Comparison of ENCODE assay signal across 9 cellular contexts in the genomic region with DNA sequence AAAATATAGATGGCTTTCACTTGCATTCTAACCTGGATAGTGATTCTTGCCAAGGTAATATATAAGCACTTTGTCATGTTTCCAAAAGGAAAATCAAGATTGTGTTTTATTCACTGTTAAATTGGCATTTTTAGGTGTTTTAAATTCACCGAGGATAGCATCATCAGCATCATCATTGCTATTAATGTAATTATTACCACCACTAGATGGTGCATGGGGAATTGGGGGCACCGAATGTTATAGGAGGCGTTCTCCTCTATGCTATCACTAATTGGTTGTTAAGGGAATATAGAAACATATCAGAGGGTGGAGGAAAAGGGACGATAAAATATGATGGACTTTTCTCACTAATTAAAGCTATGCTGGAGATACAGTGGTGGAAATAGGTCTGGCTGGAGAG.
DNase-seq lines count a peak whose midpoint lies in the region; ATAC-seq and TF ChIP-seq lines count a peak whose summit lies in the region.
"Had no signal": no experiment of that assay in that cellular context is flagged by ENCODE, and none has a peak within 500 bp of the region (broad histone marks: within the 10 kb centered on the region; RNA-seq: fewer than 3 reads in every experiment).

No MANE protein-coding gene starts in this region.

- H3K36me3 ChIP-seq in CD4-positive, alpha-beta memory T cell (ENCODE audit: insufficient read depth, low read length), result no peaks in the 10 kb centered on the region
- H3K36me3 ChIP-seq in MM.1S (replicated peaks; ENCODE audit: insufficient read depth, low read length) (no peaks in the 10 kb centered on the region), upper lobe of left lung (no peaks in the 10 kb centered on the region)

- no peak for TF ChIP-seq EP300 in upper lobe of left lung (IDR thresholded peaks at IDR 0.05)

- CTCF ChIA-PET in CD4-positive, alpha-beta memory T cell (lab: Charles Lee; ENCODE audit: partially characterized antibody), result interaction anchor here (0.8 to 5.8 kb wide), 27 partner anchors 11 to 749 kb away, joined by 3 to 61 read pairs (median 4); no protein-coding TSS in a partner anchor

- peaks cover 13% of the 10 kb centered on the region for H3K4me1 ChIP-seq in CD4-positive, alpha-beta memory T cell (ENCODE audit: insufficient read depth, low read length)
- H3K4me1 ChIP-seq in MM.1S (ENCODE audit: low read length) (no peaks in the 10 kb centered on the region), upper lobe of left lung (no peaks in the 10 kb centered on the region)

- no peaks in the 10 kb centered on the region for H3K9me3 Mint-ChIP-seq in CD4-positive, alpha-beta memory T cell

- no peak overlapping the region for H3K4me2 ChIP-seq in MM.1S (ENCODE audit: low read depth, low read length)

- TF ChIP-seq POLR2A in upper lobe of left lung (IDR thresholded peaks at IDR 0.05), result no peak

- H3K9me3 ChIP-seq in CD4-positive, alpha-beta memory T cell (ENCODE audit: control insufficient read depth in 1 of 2, low read length in 2 of 2), result no peaks in the 10 kb centered on the region
- H3K9me3 ChIP-seq in MM.1S (replicated peaks; ENCODE audit: insufficient read depth, low read length), result no peaks in the 10 kb centered on the region
- H3K9me3 ChIP-seq in upper lobe of left lung, result peaks cover 0 to 3% (median 0%) of the 10 kb centered on the region in 4 donors

- H3F3A ChIP-seq in MM.1S (ENCODE audit: insufficient read depth, low read length), result no peaks in the 10 kb centered on the region

- ATAC-seq in GM18909 (IDR thresholded peaks at IDR 0.05; ENCODE audit: poor library complexity, unreplicated experiment) (peak; percentile 76), upper lobe of left lung (ENCODE audit: low FRiP score in 2 of 2) (no peak)

- peak overlapping the region; percentile 3 to 90 (median 79) for H3K27ac Mint-ChIP-seq in CD4-positive, alpha-beta memory T cell

- no peaks in the 10 kb centered on the region for H3K27me3 ChIP-seq in CD4-positive, alpha-beta memory T cell (ENCODE audit: insufficient read depth, low read length)
- H3K27me3 ChIP-seq in MM.1S (replicated peaks; ENCODE audit: insufficient read depth, low read length) (no peaks in the 10 kb centered on the region), upper lobe of left lung (no peaks in the 10 kb centered on the region)

- H3K27me3 Mint-ChIP-seq in CD4-positive, alpha-beta memory T cell, result no peaks in the 10 kb centered on the region

- POLR2A ChIA-PET in CD4-positive, alpha-beta memory T cell (lab: Charles Lee; ENCODE audit: partially characterized antibody), result interaction anchor here (0.9 to 8.8 kb wide), 11 partner anchors 32 to 157 kb away, joined by 3 to 88 read pairs (median 7); no protein-coding TSS in a partner anchor

- WGBS in upper lobe of left lung, 2 donors, result 36 to 49% methylated on average over 4 of the region's 4 CpGs

- peaks cover 100% of the 10 kb centered on the region for H3K79me2 ChIP-seq in MM.1S (ENCODE audit: low read length)

- no peak overlapping the region for H3K4me3 ChIP-seq in CD4-positive, alpha-beta memory T cell (ENCODE audit: low read length in 2 of 2)
- no peak overlapping the region for H3K4me3 ChIP-seq in MM.1S (ENCODE audit: low read length)
- no peak overlapping the region for H3K4me3 ChIP-seq in fibroblast of mammary gland (ENCODE audit: control insufficient read depth, low read depth, low read length)
- H3K4me3 ChIP-seq in upper lobe of left lung, result no peak overlapping the region

- peak; percentile 58 to 69 (median 67) for DNase-seq in CD4-positive, alpha-beta memory T cell
- DNase-seq in MM.1S (no peak), fibroblast of mammary gland (ENCODE audit: low read depth) (no peak), KG1 (lab: John Stamatoyannopoulos, UW) (no peak), NCI-H1436 treated with DMSO at 0.1 percent for 48 hours (lab: John Stamatoyannopoulos, UW) (no peak), upper lobe of left lung (no peak), iPS-NIHi7 (ENCODE audit: extremely low spot score) (no peak)

- no peak overlapping the region for H3K27ac ChIP-seq in CD4-positive, alpha-beta memory T cell (ENCODE audit: low read depth, low read length)
- H3K27ac ChIP-seq in MM.1S (ENCODE audit: low read length), result no peak overlapping the region
- H3K27ac ChIP-seq in upper lobe of left lung, result no peak overlapping the region
- H3K27ac ChIP-seq: HL-60 had no signal

- no peak overlapping the region for H2AFZ ChIP-seq in MM.1S (ENCODE audit: low read length)

- no peaks in the 10 kb centered on the region for H3K36me3 Mint-ChIP-seq in CD4-positive, alpha-beta memory T cell

- H3K4me1 Mint-ChIP-seq in CD4-positive, alpha-beta memory T cell, result peaks cover 18 to 33% (median 23%) of the 10 kb centered on the region in 4 donors

- H3K9me2 ChIP-seq in MM.1S (replicated peaks; ENCODE audit: insufficient read depth, low read length), result no peaks in the 10 kb centered on the region

- no peaks in the 10 kb centered on the region for H4K20me1 ChIP-seq in MM.1S (ENCODE audit: insufficient read depth, low read length)

- no peak overlapping the region for H3K9ac ChIP-seq in MM.1S (ENCODE audit: low read length)

- TF ChIP-seq CTCF in MM.1S (IDR thresholded peaks at IDR 0.05; ENCODE audit: low read length), result peak; percentile 23; the same call in 1 of the 2 replicates
- peak; percentile 9 for TF ChIP-seq CTCF in fibroblast of mammary gland (conservative IDR thresholded peaks at IDR 0.05; ENCODE audit: control insufficient read depth, insufficient read depth, low read depth, low read length)
- peak in 3 of 6 experiments; percentile 22 to 51 (median 37) for TF ChIP-seq CTCF in upper lobe of left lung (IDR thresholded peaks at IDR 0.05)

- H3K4me3 Mint-ChIP-seq in CD4-positive, alpha-beta memory T cell, result peak overlapping the region in 7 of 8 donors; percentile 22 to 77 (median 58)

- intact Hi-C loops in CD4-positive, alpha-beta memory T cell (cut with micrococcal nuclease), result loop anchor here (1.0 kb wide), 6 partner anchors 32 to 359 kb away; no protein-coding TSS in a partner anchor

Comparison
In these comparisons a context has a peak if more than half of its experiments do, and no peak if none do; other contexts are left out.
1. DNase-seq: peak in CD4-positive, alpha-beta memory T cell (5 of 5); none in MM.1S (single experiment), fibroblast of mammary gland (single experiment), KG1 (single experiment), NCI-H1436 treated with DMSO at 0.1 percent for 48 hours (single experiment), upper lobe of left lung (0 of 2) and iPS-NIHi7 (single experiment).